9 cellular contexts compared by ENCODE assay signal in the genomic region with DNA sequence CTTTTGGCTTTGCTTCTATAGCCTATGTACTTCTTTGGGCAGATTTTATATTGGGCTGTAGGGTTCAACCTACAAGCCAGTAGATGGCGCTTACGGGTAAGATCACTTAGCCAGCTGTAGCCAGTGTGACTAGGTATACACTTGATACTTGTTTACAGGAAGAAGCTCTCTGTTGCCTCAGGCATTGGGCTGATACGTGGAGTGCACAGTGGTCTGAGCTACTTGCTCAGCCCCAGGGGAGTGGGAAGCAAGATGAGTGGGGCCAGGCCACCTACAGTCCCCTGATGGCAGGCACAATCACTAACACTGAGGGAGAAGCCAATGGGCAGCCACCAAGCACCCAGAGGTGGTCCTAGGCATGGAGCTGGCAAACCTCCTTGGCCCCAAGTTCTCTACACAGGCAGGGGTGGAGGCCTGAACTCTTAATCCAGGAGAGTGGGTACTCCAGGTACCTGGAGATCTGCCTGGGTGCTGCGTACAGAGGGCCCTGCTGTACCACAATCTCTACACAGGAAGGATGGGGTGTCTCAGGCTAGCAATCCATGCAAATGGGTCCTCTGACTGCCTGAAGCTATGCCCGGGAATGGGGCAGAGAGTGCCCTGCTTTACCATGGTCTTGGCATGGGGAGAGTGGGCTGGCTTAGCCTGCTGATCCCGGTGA.
DNase-seq lines count a peak whose midpoint lies in the region; FAIRE-seq and TF ChIP-seq lines count a peak whose summit lies in the region.
"Had no signal": no experiment of that assay in that cellular context is flagged by ENCODE, and none has a peak within 500 bp of the region (broad histone marks: within the 10 kb centered on the region; RNA-seq: fewer than 3 reads in every experiment).

No MANE protein-coding gene starts in this region.

- DNase-seq in AG10803 (ENCODE audit: low read depth) (peak; percentile 51), GM10248 (ENCODE audit: extremely low spot score) (peak; percentile 54), HTR-8/SVneo (ENCODE audit: insufficient read length, low spot score) (peak; percentile 61), SK-MEL-5 (ENCODE audit: low read depth, low spot score) (peak; percentile 87), fibroblast of pulmonary artery (ENCODE audit: low read depth) (peak; percentile 79), stromal cell of bone marrow (ENCODE audit: low read depth) (peak; percentile 3), caudate nucleus (lab: John Stamatoyannopoulos, UW) (no peak), medulla oblongata (ENCODE audit: extremely low spot score) (no peak)

- no peak overlapping the region for H3K27ac ChIP-seq in caudate nucleus (ENCODE audit: low read depth, low read length)
- H3K27ac ChIP-seq: neutrophil had no signal

- in situ Hi-C loops in SK-MEL-5 (cut with HindIII; ENCODE audit: low pct_unique_long_range_greater_than_20kb, low sequenced_read_pairs) = no loop called here

- POLR2A ChIA-PET in GM10248 (lab: Yijun Ruan, JAX) = interaction anchor here (0.6 kb wide), 1 partner anchor 186 kb away, joined by 4 read pairs; no protein-coding TSS in a partner anchor

- peak; percentile 80 for FAIRE-seq in HTR-8/SVneo (lab: Jason Lieb, UNC)

- H3K4me3 ChIP-seq in AG10803 (ENCODE audit: low read length) (no peak overlapping the region), fibroblast of pulmonary artery (replicated peaks; ENCODE audit: low read depth, low read length) (no peak overlapping the region)

- CTCF ChIA-PET in GM10248 (lab: Yijun Ruan, JAX) = interaction anchor here (0.8 to 2.6 kb wide), 12 partner anchors 9 to 222 kb away, joined by 3 to 14 read pairs (median 4); no protein-coding TSS in a partner anchor

- TF ChIP-seq CTCF in AG10803 (conservative IDR thresholded peaks at IDR 0.05; ENCODE audit: low read length) = peak; percentile 51
- TF ChIP-seq CTCF in GM10248 (IDR thresholded peaks at IDR 0.05; ENCODE audit: control extremely low read depth, extremely low read depth, low read depth, missing control alignments) = peak; percentile 29
- TF ChIP-seq CTCF in fibroblast of pulmonary artery (IDR thresholded peaks at IDR 0.05; ENCODE audit: low read length, missing control alignments) = peak; percentile 69

Comparison
In these comparisons a context has a peak if more than half of its experiments do, and no peak if none do; other contexts are left out.
1. DNase-seq: peak in AG10803 (single experiment), GM10248 (single experiment), HTR-8/SVneo (single experiment), SK-MEL-5 (single experiment), fibroblast of pulmonary artery (single experiment) and stromal cell of bone marrow (single experiment); none in caudate nucleus (0 of 61) and medulla oblongata (single experiment).
2. Peak in every context shown above with its lines, with median percentiles within 50 percentile points of each other: CTCF ChIP-seq.